In the genomic region with DNA sequence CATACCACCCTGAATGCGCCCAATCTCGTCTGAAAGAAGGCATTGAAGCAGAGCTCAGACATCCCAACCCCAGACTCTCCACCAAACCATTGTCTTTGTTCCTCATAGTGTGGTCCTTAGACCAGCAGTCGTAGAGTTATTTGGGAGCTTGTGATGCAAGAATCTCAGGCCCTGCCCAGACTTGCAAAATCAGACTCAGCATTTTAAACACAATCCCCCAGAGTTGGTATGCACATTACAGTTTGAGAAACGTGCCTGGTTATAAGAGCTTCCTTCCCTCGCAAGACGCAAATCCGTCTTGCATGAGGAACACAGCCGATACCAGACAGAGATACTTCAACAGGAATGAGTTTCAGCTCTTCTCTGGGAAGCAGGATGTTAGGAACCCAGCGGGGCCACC, we compare ENCODE assay signal across 1 cellular context.
TF ChIP-seq lines count a peak whose summit lies in the region.

No MANE protein-coding gene starts in this region.

TF ChIP-seq in K562, 482 proteins besides CTCF, POLR2A, EP300 and RAD21:
- no peak for TF ChIP-seq MAFK (IDR thresholded peaks at IDR 0.05; ENCODE audit: low read length)
- TF ChIP-seq, protein P1, sequence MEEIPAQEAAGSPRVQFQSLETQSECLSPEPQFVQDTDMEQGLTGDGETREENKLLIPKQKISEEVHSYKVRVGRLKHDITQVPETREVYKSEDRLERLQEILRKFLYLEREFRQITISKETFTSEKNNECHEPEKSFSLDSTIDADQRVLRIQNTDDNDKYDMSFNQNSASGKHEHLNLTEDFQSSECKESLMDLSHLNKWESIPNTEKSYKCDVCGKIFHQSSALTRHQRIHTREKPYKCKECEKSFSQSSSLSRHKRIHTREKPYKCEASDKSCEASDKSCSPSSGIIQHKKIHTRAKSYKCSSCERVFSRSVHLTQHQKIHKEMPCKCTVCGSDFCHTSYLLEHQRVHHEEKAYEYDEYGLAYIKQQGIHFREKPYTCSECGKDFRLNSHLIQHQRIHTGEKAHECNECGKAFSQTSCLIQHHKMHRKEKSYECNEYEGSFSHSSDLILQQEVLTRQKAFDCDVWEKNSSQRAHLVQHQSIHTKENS (CRISPR knock-in tag; IDR thresholded peaks at IDR 0.05) = no peak
- 0 out of 2 replicates have a peak, but pooled peaks have one; percentile 17 for TF ChIP-seq EZH2 (IDR thresholded peaks at IDR 0.05; ENCODE audit: borderline replicate concordance, low read depth, low read length)
- no peak for TF ChIP-seq ZNF507 (tag; conservative IDR thresholded peaks at IDR 0.05)
- no peak for TF ChIP-seq RBM22 (IDR thresholded peaks at IDR 0.05; ENCODE audit: low read depth, low read length, poor library complexity, severe bottlenecking)
- TF ChIP-seq, protein P2, sequence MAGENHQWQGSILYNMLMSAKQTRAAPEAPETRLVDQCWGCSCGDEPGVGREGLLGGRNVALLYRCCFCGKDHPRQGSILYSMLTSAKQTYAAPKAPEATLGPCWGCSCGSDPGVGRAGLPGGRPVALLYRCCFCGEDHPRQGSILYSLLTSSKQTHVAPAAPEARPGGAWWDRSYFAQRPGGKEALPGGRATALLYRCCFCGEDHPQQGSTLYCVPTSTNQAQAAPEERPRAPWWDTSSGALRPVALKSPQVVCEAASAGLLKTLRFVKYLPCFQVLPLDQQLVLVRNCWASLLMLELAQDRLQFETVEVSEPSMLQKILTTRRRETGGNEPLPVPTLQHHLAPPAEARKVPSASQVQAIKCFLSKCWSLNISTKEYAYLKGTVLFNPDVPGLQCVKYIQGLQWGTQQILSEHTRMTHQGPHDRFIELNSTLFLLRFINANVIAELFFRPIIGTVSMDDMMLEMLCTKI (IDR thresholded peaks at IDR 0.05; ENCODE audit: partially characterized antibody) = no peak
- TF ChIP-seq, protein P3, sequence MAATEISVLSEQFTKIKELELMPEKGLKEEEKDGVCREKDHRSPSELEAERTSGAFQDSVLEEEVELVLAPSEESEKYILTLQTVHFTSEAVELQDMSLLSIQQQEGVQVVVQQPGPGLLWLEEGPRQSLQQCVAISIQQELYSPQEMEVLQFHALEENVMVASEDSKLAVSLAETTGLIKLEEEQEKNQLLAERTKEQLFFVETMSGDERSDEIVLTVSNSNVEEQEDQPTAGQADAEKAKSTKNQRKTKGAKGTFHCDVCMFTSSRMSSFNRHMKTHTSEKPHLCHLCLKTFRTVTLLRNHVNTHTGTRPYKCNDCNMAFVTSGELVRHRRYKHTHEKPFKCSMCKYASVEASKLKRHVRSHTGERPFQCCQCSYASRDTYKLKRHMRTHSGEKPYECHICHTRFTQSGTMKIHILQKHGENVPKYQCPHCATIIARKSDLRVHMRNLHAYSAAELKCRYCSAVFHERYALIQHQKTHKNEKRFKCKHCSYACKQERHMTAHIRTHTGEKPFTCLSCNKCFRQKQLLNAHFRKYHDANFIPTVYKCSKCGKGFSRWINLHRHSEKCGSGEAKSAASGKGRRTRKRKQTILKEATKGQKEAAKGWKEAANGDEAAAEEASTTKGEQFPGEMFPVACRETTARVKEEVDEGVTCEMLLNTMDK (IDR thresholded peaks at IDR 0.05; ENCODE audit: borderline replicate concordance, insufficient read depth, low read depth, low read length, poor library complexity, severe bottlenecking) = no peak
- no peak for TF ChIP-seq KLF6 (CRISPR knock-in tag; IDR thresholded peaks at IDR 0.05; ENCODE audit: borderline replicate concordance)
- TF ChIP-seq CEBPG (CRISPR knock-in tag; IDR thresholded peaks at IDR 0.05) = no peak
- TF ChIP-seq CEBPG (tag; conservative IDR thresholded peaks at IDR 0.05 in 1 of 2, IDR thresholded peaks at IDR 0.05 in 1 of 2) = 0 out of 4 replicates have a peak, but pooled peaks of 1 of the 2 experiments have one; percentile 16
- TF ChIP-seq DNMT1 (IDR thresholded peaks at IDR 0.05) = no peak
- TF ChIP-seq HDAC8 (tag; IDR thresholded peaks at IDR 0.05) = no peak
